In the genomic region with DNA sequence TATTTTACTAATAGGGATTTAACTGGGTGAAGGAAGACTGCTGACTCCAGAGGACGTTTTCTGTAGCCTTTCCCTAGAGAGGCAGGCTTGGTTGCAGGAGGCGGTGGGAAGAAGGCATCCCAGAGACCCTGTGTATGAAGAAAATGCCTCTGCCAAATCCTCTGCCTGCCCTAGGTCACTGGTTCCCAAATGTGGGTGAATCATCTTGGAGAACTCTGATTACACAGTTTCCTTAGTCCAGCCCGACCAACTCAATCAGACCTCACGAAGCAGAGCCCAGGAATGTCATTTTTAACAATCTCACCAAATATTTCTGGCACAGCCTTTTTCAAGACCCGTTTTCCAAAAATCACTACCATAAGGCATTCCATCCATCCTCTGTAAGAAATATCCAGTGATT, we compare ENCODE assay signal across 16 cellular contexts.
DNase-seq lines count a peak whose midpoint lies in the region; ATAC-seq and TF ChIP-seq lines count a peak whose summit lies in the region.
"Had no signal": no experiment of that assay in that cellular context is flagged by ENCODE, and none has a peak within 500 bp of the region (broad histone marks: within the 10 kb centered on the region; RNA-seq: fewer than 3 reads in every experiment).

No MANE protein-coding gene starts in this region.

- ATAC-seq in CD8-positive, alpha-beta T cell = no peak
- ATAC-seq in naive thymus-derived CD8-positive, alpha-beta T cell = no peak
- ATAC-seq in GM21423 (IDR thresholded peaks at IDR 0.05; ENCODE audit: unreplicated experiment) = no peak
- ATAC-seq: HepG2 had no signal

- peaks cover 13% of the 10 kb centered on the region for H3K27me3 Mint-ChIP-seq in CD8-positive, alpha-beta T cell (ENCODE audit: low read depth)
- H3K27me3 Mint-ChIP-seq in naive thymus-derived CD8-positive, alpha-beta T cell = peaks cover 0 to 28% (median 2%) of the 10 kb centered on the region in 5 donors

- no peaks in the 10 kb centered on the region for H3K9me3 Mint-ChIP-seq in CD8-positive, alpha-beta T cell
- no peaks in the 10 kb centered on the region for H3K9me3 Mint-ChIP-seq in naive thymus-derived CD8-positive, alpha-beta T cell
- H3K9me3 Mint-ChIP-seq: CD8-positive, alpha-beta memory T cell; H9 had no signal

- H3K4me3 Mint-ChIP-seq in CD8-positive, alpha-beta T cell = no peak overlapping the region
- peak overlapping the region in 5 of 10 donors; percentile 43 to 84 (median 76) for H3K4me3 Mint-ChIP-seq in naive thymus-derived CD8-positive, alpha-beta T cell
- H3K4me3 Mint-ChIP-seq: B cell, CD14-positive monocyte, H9 had no signal

- H3K27me3 ChIP-seq in BLaER1 (no peaks in the 10 kb centered on the region; the same call in 1 of the 2 replicates), subcutaneous abdominal adipose tissue (ENCODE audit: control insufficient read depth in 5 of 5, insufficient read depth in 4 of 5, low read length in 5 of 5) (no peaks in the 10 kb centered on the region)
- H3K27me3 ChIP-seq in CD8-positive, alpha-beta T cell (ENCODE audit: insufficient read depth, low read length) = no peaks in the 10 kb centered on the region

- H3K4me1 ChIP-seq in BLaER1 = peaks cover 29% of the 10 kb centered on the region
- H3K4me1 ChIP-seq in CD8-positive, alpha-beta T cell (ENCODE audit: insufficient read depth, low read length) = peaks cover 48% of the 10 kb centered on the region
- H3K4me1 ChIP-seq in subcutaneous abdominal adipose tissue (ENCODE audit: control insufficient read depth in 5 of 5, insufficient read depth in 5 of 5, low read length in 5 of 5) = peaks cover 6 to 26% (median 15%) of the 10 kb centered on the region in 5 donors
- H3K4me1 ChIP-seq: Caco-2 had no signal

- no peaks in the 10 kb centered on the region for H3K9me3 ChIP-seq in BLaER1
- H3K9me3 ChIP-seq in CD8-positive, alpha-beta T cell (ENCODE audit: low read length) = no peaks in the 10 kb centered on the region
- H3K9me3 ChIP-seq in subcutaneous abdominal adipose tissue (ENCODE audit: control insufficient read depth in 5 of 5, low read length in 5 of 5) = no peaks in the 10 kb centered on the region
- H3K9me3 ChIP-seq: Caco-2 had no signal

- H4K20me1 ChIP-seq in BLaER1 = no peaks in the 10 kb centered on the region

- no peak for DNase-seq in CD8-positive, alpha-beta T cell
- no peak for DNase-seq in naive thymus-derived CD8-positive, alpha-beta T cell
- no peak for DNase-seq in activated CD4-positive, alpha-beta T cell treated with anti-CD3 and anti-CD28 coated beads, Interleukin-2, amount 50 U/mL, for 48 hours
- DNase-seq in pons (ENCODE audit: low spot score) = no peak
- DNase-seq: Caco-2; CD8-positive, alpha-beta memory T cell; DND-41; GDM1; GOT3; H9 had no signal

- H3K27ac Mint-ChIP-seq in CD8-positive, alpha-beta T cell = peak overlapping the region; percentile 93
- H3K27ac Mint-ChIP-seq in naive thymus-derived CD8-positive, alpha-beta T cell = peak overlapping the region in 8 of 10 donors; percentile 43 to 97 (median 90)
- H3K27ac Mint-ChIP-seq: B cell, CD14-positive monocyte, H9 had no signal

- intact Hi-C loops in CD8-positive, alpha-beta T cell (cut with DNase I, micrococcal nuclease) = no loop called here

- H3K4me1 Mint-ChIP-seq in CD8-positive, alpha-beta T cell (ENCODE audit: low read depth) = peaks cover 63% of the 10 kb centered on the region
- peaks cover 26 to 73% (median 56%) of the 10 kb centered on the region in 4 donors for H3K4me1 Mint-ChIP-seq in naive thymus-derived CD8-positive, alpha-beta T cell
- H3K4me1 Mint-ChIP-seq: B cell had no signal

- no peaks in the 10 kb centered on the region for H3K36me3 Mint-ChIP-seq in CD8-positive, alpha-beta T cell
- no peaks in the 10 kb centered on the region for H3K36me3 Mint-ChIP-seq in naive thymus-derived CD8-positive, alpha-beta T cell
- H3K36me3 Mint-ChIP-seq: CD14-positive monocyte; CD8-positive, alpha-beta memory T cell had no signal

- H3K27ac ChIP-seq in BLaER1 (no peak overlapping the region), subcutaneous abdominal adipose tissue (ENCODE audit: low read depth, low read length) (peak overlapping the region; percentile 54)
- no peak overlapping the region for H3K27ac ChIP-seq in CD8-positive, alpha-beta T cell (ENCODE audit: low read depth, low read length)

- POLR2A ChIA-PET in CD8-positive, alpha-beta T cell (lab: Charles Lee) = interaction anchor here (0.8 kb wide), 1 partner anchor 10 kb away, joined by 5 read pairs; no protein-coding TSS in a partner anchor
- POLR2A ChIA-PET in naive thymus-derived CD8-positive, alpha-beta T cell (lab: Charles Lee) = interaction anchor here (1.7 kb wide), 1 partner anchor 29 kb away, joined by 7 read pairs; no protein-coding TSS in a partner anchor

- H3K36me3 ChIP-seq in BLaER1 (no peaks in the 10 kb centered on the region), subcutaneous abdominal adipose tissue (ENCODE audit: control insufficient read depth in 5 of 5, insufficient read depth in 5 of 5, low read length in 5 of 5) (no peaks in the 10 kb centered on the region)
- no peaks in the 10 kb centered on the region for H3K36me3 ChIP-seq in CD8-positive, alpha-beta T cell (ENCODE audit: insufficient read depth, low read length)

- no peak overlapping the region for H3K4me3 ChIP-seq in BLaER1
- no peak overlapping the region for H3K4me3 ChIP-seq in CD8-positive, alpha-beta T cell (ENCODE audit: low read depth, low read length)
- no peak overlapping the region for H3K4me3 ChIP-seq in subcutaneous abdominal adipose tissue (ENCODE audit: low read depth in 1 of 5, low read length in 5 of 5)

- no peak overlapping the region; the same call in 1 of the 2 replicates for H3K9ac ChIP-seq in BLaER1
- H3K9ac ChIP-seq in subcutaneous abdominal adipose tissue (ENCODE audit: low read length in 5 of 5) = no peak overlapping the region

- no peak for TF ChIP-seq CTCF in CD8-positive, alpha-beta T cell (IDR thresholded peaks at IDR 0.05)

- peak overlapping the region; percentile 66 for H3K4me2 ChIP-seq in BLaER1

- CTCF ChIA-PET in CD8-positive, alpha-beta T cell (lab: Charles Lee) = interaction anchor here (1.1 to 1.6 kb wide), 4 partner anchors 9 to 39 kb away, joined by 3 to 9 read pairs (median 4); no protein-coding TSS in a partner anchor
